In genomic region chr6:6661684-6662083, GRCh38 we compare ENCODE assay signal across 9 cellular contexts.
DNase-seq lines count a peak whose midpoint lies in the region; ATAC-seq, FAIRE-seq and TF ChIP-seq lines count a peak whose summit lies in the region.
"Had no signal": no experiment of that assay in that cellular context is flagged by ENCODE, and none has a peak within 500 bp of the region (broad histone marks: within the 10 kb centered on the region; RNA-seq: fewer than 3 reads in every experiment).

No MANE protein-coding gene starts in this region.

- H3K18ac ChIP-seq in mesenchymal stem cell (ENCODE audit: low read depth in 1 of 2, low read length in 2 of 2), result no peak overlapping the region

- peaks cover 13 to 16% of the 10 kb centered on the region in 2 experiments for H3K27me3 ChIP-seq in mesenchymal stem cell (ENCODE audit: control insufficient read depth in 1 of 2, insufficient read depth in 1 of 2, low read length in 2 of 2)

- WGBS in mesenchymal stem cell, result 54% methylated on average over 3 of the region's 3 CpGs

- H2BK5ac ChIP-seq in mesenchymal stem cell (ENCODE audit: low read depth, low read length, poor library complexity, severe bottlenecking), result no peak overlapping the region

- no peak overlapping the region for H2BK12ac ChIP-seq in mesenchymal stem cell (ENCODE audit: low read length in 2 of 2)

- intact Hi-C loops in kidney (cut with DNase I), result no loop called here

- H3K4ac ChIP-seq in mesenchymal stem cell (ENCODE audit: low read depth in 1 of 2, low read length in 2 of 2), result no peak overlapping the region

- no peak overlapping the region for H3K14ac ChIP-seq in mesenchymal stem cell (ENCODE audit: low read length in 2 of 2)

- H2BK15ac ChIP-seq in mesenchymal stem cell (ENCODE audit: low read depth, poor library complexity, severe bottlenecking), result no peak overlapping the region

- H3K9ac ChIP-seq in mesenchymal stem cell (ENCODE audit: low read length), result no peak overlapping the region
- H3K9ac ChIP-seq in kidney (ENCODE audit: low read length in 2 of 2), result no peak overlapping the region

- no peaks in the 10 kb centered on the region for H3K4me1 ChIP-seq in mesenchymal stem cell (ENCODE audit: control insufficient read depth, insufficient read depth, low read depth, low read length)
- H3K4me1 ChIP-seq in kidney (ENCODE audit: control insufficient read depth in 1 of 2, insufficient read depth in 1 of 2, low read depth in 1 of 2, low read length in 2 of 2), result no peaks in the 10 kb centered on the region

- H3K23ac ChIP-seq in mesenchymal stem cell (ENCODE audit: low read length in 2 of 2), result no peak overlapping the region

- no peak overlapping the region for H2AK5ac ChIP-seq in mesenchymal stem cell (ENCODE audit: low read length, severe bottlenecking)

- H3K27ac ChIP-seq in mesenchymal stem cell (ENCODE audit: low read length, poor library complexity, severe bottlenecking) (no peak overlapping the region), kidney (ENCODE audit: low read depth in 2 of 2, low read length in 2 of 2) (no peak overlapping the region)

- H2AFZ ChIP-seq in mesenchymal stem cell (ENCODE audit: low read depth, low read length), result no peak overlapping the region

- H4K8ac ChIP-seq in mesenchymal stem cell (ENCODE audit: low read length), result no peak overlapping the region

- H4K91ac ChIP-seq in mesenchymal stem cell (ENCODE audit: low read length), result no peak overlapping the region

- no peak for FAIRE-seq in kidney (lab: Jason Lieb, UNC)

- H2BK120ac ChIP-seq in mesenchymal stem cell (ENCODE audit: low read depth, low read length), result no peak overlapping the region

- H3K79me1 ChIP-seq in mesenchymal stem cell (replicated peaks; ENCODE audit: low read length, poor library complexity, severe bottlenecking), result no peaks in the 10 kb centered on the region

- H3K4me3 ChIP-seq in cardiac fibroblast (replicated peaks in 1 of 2; ENCODE audit: low read depth in 2 of 2, low read length in 2 of 2), result no peak overlapping the region
- no peak overlapping the region for H3K4me3 ChIP-seq in mesenchymal stem cell (ENCODE audit: insufficient read depth in 1 of 2, low read depth in 1 of 2, low read length in 2 of 2)
- H3K4me3 ChIP-seq in kidney (ENCODE audit: low read length in 2 of 2), result no peak overlapping the region

- H3K9me3 ChIP-seq in mesenchymal stem cell (ENCODE audit: control insufficient read depth, low read length) (peaks cover 2% of the 10 kb centered on the region), kidney (ENCODE audit: control insufficient read depth in 1 of 2, low read length in 2 of 2) (no peaks in the 10 kb centered on the region)

- no peak for ATAC-seq in GM21381 (IDR thresholded peaks at IDR 0.05; ENCODE audit: unreplicated experiment)
- no peak for ATAC-seq in HG03520 (IDR thresholded peaks at IDR 0.05; ENCODE audit: unreplicated experiment)

- peak; percentile 86 for DNase-seq in DMS153 (lab: John Stamatoyannopoulos, UW)
- DNase-seq in NCI-H2107 (lab: John Stamatoyannopoulos, UW), result peak; percentile 33
- DNase-seq in cardiac fibroblast (ENCODE audit: low read depth in 2 of 2), result peak; percentile 75 to 82
- peak; percentile 45 for DNase-seq in mesenchymal stem cell
- no peak for DNase-seq in activated effector memory CD4-positive, alpha-beta T cell treated with anti-CD3 and anti-CD28 coated beads, Interleukin-2, amount 50 U/mL, for 16 hours
- DNase-seq in kidney, result no peak
- DNase-seq: cortex of kidney had no signal

- TF ChIP-seq CTCF in cardiac fibroblast (IDR thresholded peaks at IDR 0.05; ENCODE audit: low read depth, low read length), result no peak
- TF ChIP-seq CTCF in kidney (IDR thresholded peaks at IDR 0.05; ENCODE audit: borderline replicate concordance, extremely low read depth, insufficient read depth), result no peak

- H3K36me3 ChIP-seq in mesenchymal stem cell (ENCODE audit: control insufficient read depth in 1 of 2, insufficient read depth in 2 of 2, low read depth in 1 of 2, low read length in 2 of 2) (no peaks in the 10 kb centered on the region), kidney (ENCODE audit: control insufficient read depth in 1 of 2, insufficient read depth in 2 of 2, low read length in 2 of 2) (no peaks in the 10 kb centered on the region)

- no peak overlapping the region for H3K4me2 ChIP-seq in mesenchymal stem cell (ENCODE audit: low read length, poor library complexity, severe bottlenecking)

Comparison
In these comparisons a context has a peak if more than half of its experiments do, and no peak if none do; other contexts are left out.
1. DNase-seq: peak in DMS153 (single experiment), NCI-H2107 (single experiment), cardiac fibroblast (2 of 2) and mesenchymal stem cell (single experiment); none in activated effector memory CD4-positive, alpha-beta T cell treated with anti-CD3 and anti-CD28 coated beads, Interleukin-2, amount 50 U/mL, for 16 hours (single experiment) and kidney (single experiment).